In genomic region chr3:111803123-111803593, GRCh38 we compare ENCODE assay signal across 11 cellular contexts. TPM values are rescaled to one million over a fixed set of nuclear protein-coding genes. Genes with fewer than 3 reads are reported as not detected.
DNase-seq lines count a peak whose midpoint lies in the region; ATAC-seq and TF ChIP-seq lines count a peak whose summit lies in the region.
"Had no signal": no experiment of that assay in that cellular context is flagged by ENCODE, and none has a peak within 500 bp of the region (broad histone marks: within the 10 kb centered on the region; RNA-seq: fewer than 3 reads in every experiment).

No MANE protein-coding gene starts in this region.

- intact Hi-C loops in Caco-2 (cut with micrococcal nuclease; ENCODE audit: unreplicated experiment): no loop called here

- H3K36me3 Mint-ChIP-seq in Caco-2 (ENCODE audit: insufficient read depth, unreplicated experiment): peaks cover 17% of the 10 kb centered on the region

- peaks cover 10% of the 10 kb centered on the region for H3K4me1 ChIP-seq in Caco-2

- no peak overlapping the region for H3K27ac ChIP-seq in substantia nigra (ENCODE audit: low read depth, low read length, poor library complexity, severe bottlenecking)
- H3K27ac ChIP-seq: SK-N-MC had no signal

- no peak overlapping the region for H3K27ac Mint-ChIP-seq in Caco-2 (ENCODE audit: unreplicated experiment)
- H3K27ac Mint-ChIP-seq: activated naive CD8-positive, alpha-beta T cell; naive B cell had no signal

- BruUV-seq in Caco-2 (replicated peaks; lab: Mats Ljungman, UMichigan): no TSS peak

- no peaks in the 10 kb centered on the region for H3K36me3 ChIP-seq in Caco-2 (ENCODE audit: control insufficient read depth, insufficient read depth, low read length)

- no peaks in the 10 kb centered on the region for H3K27me3 Mint-ChIP-seq in Caco-2 (ENCODE audit: insufficient read depth, unreplicated experiment)
- H3K27me3 Mint-ChIP-seq: activated naive CD8-positive, alpha-beta T cell; naive B cell had no signal

- no peak overlapping the region for H3K4me3 Mint-ChIP-seq in Caco-2 (ENCODE audit: unreplicated experiment)
- H3K4me3 Mint-ChIP-seq: activated naive CD8-positive, alpha-beta T cell; naive B cell had no signal

- DNase-seq in NCI-H2196 (lab: John Stamatoyannopoulos, UW; ENCODE audit: unreplicated experiment): peak; percentile 13
- no peak for DNase-seq in NCI-H2196 treated with DMSO at 0.1 percent for 48 hours (lab: John Stamatoyannopoulos, UW; ENCODE audit: unreplicated experiment)
- peak; percentile 95 for DNase-seq in myocyte (ENCODE audit: low read depth)
- DNase-seq in NCI-H1694 (lab: John Stamatoyannopoulos, UW): no peak
- no peak for DNase-seq in substantia nigra (lab: John Stamatoyannopoulos, UW)
- DNase-seq in Caco-2: no peak
- DNase-seq: naive B cell had no signal

- TF ChIP-seq CTCF in Caco-2 (IDR thresholded peaks at IDR 0.05; ENCODE audit: insufficient read depth in 1 of 2, low read depth in 1 of 2, low read length in 1 of 2, severe bottlenecking in 1 of 2, unreplicated experiment in 1 of 2): no peak

- no peaks in the 10 kb centered on the region for H3K27me3 ChIP-seq in Caco-2 (replicated peaks; ENCODE audit: control insufficient read depth, insufficient read depth, low read length)

- H3K4me3 ChIP-seq in Caco-2 (ENCODE audit: low read depth, low read length): no peak overlapping the region
- H3K4me3 ChIP-seq: SK-N-MC had no signal

- H3K9me3 ChIP-seq in Caco-2: no peaks in the 10 kb centered on the region

- ATAC-seq in esophagus mucosa (peak; percentile 88), GM21723 (IDR thresholded peaks at IDR 0.05; ENCODE audit: unreplicated experiment) (no peak)

- CTCF ChIA-PET in Caco-2 (lab: Charles Lee): no interaction called here

- POLR2A ChIA-PET in Caco-2 (lab: Charles Lee): no interaction called here

- H3K9me3 Mint-ChIP-seq in Caco-2 (ENCODE audit: unreplicated experiment): no peaks in the 10 kb centered on the region

- H3K4me1 Mint-ChIP-seq in Caco-2 (ENCODE audit: low read depth, unreplicated experiment): peaks cover 24% of the 10 kb centered on the region
- H3K4me1 Mint-ChIP-seq: naive B cell had no signal

RNA-seq across cellular contexts. Expression of gene PHLDB2, which starts 55.9 kb away (rescaled TPM):
- total RNA-seq in esophagus mucosa (22.2 TPM), myocyte (53.8 and 55.5 TPM in 2 replicates), Caco-2 (2022) (59.9 and 60.5 TPM in 2 replicates)
- 19.5 TPM for polyA plus RNA-seq in myocyte (2012)

Comparison
In these comparisons a context has a peak if more than half of its experiments do, and no peak if none do; other contexts are left out.
1. DNase-seq: peak in NCI-H2196 (single experiment) and myocyte (single experiment); none in NCI-H2196 treated with DMSO at 0.1 percent for 48 hours (single experiment), NCI-H1694 (single experiment), substantia nigra (0 of 49) and Caco-2 (0 of 2).